In genomic region chr19:1066251-1066747, GRCh38 we compare ENCODE assay signal across 9 cellular contexts. TPM values are rescaled to one million over a fixed set of nuclear protein-coding genes. Genes with fewer than 3 reads are reported as not detected.
DNase-seq lines count a peak whose midpoint lies in the region; ATAC-seq and TF ChIP-seq lines count a peak whose summit lies in the region.
"Had no signal": no experiment of that assay in that cellular context is flagged by ENCODE, and none has a peak within 500 bp of the region (broad histone marks: within the 10 kb centered on the region; RNA-seq: fewer than 3 reads in every experiment).

No MANE protein-coding gene starts in this region.

- H3K4me1 Mint-ChIP-seq in activated CD8-positive, alpha-beta T cell treated with anti-CD3 and anti-CD28 coated beads for 36 hours (ENCODE audit: low read depth), result peaks cover 33% of the 10 kb centered on the region

- no peak for DNase-seq in HAP-1 (ENCODE audit: low spot score in 2 of 2)
- no peak for DNase-seq in activated CD8-positive, alpha-beta T cell treated with anti-CD3 and anti-CD28 coated beads for 36 hours
- no peak for DNase-seq in stimulated activated CD4-positive, alpha-beta T cell treated with anti-CD3 and anti-CD28 coated beads, Interleukin-4, amount 100 ng/mL, for 1 hour
- DNase-seq: NCI-H1694 had no signal

- WGBS in mesodermal cell (ENCODE audit: insufficient coverage in 2 of 2), 2 experiments, result 46 to 48% methylated on average over 16 of the region's 17 CpGs

- ATAC-seq in activated CD8-positive, alpha-beta T cell treated with anti-CD3 and anti-CD28 coated beads for 36 hours, result no peak
- ATAC-seq in GM21723 (IDR thresholded peaks at IDR 0.05; ENCODE audit: unreplicated experiment) (no peak), GM21737 (IDR thresholded peaks at IDR 0.05; ENCODE audit: unreplicated experiment) (no peak), HG02623 (IDR thresholded peaks at IDR 0.05; ENCODE audit: unreplicated experiment) (no peak)

- H3K36me3 ChIP-seq in HAP-1 (replicated peaks) (no peaks in the 10 kb centered on the region), mesodermal cell (ENCODE audit: control insufficient read depth, insufficient read depth, low read length) (no peaks in the 10 kb centered on the region)

- H3K9me3 Mint-ChIP-seq in activated CD8-positive, alpha-beta T cell treated with anti-CD3 and anti-CD28 coated beads for 36 hours, result peaks cover 1% of the 10 kb centered on the region

- intact Hi-C loops in activated CD8-positive, alpha-beta T cell treated with anti-CD3 and anti-CD28 coated beads for 36 hours (cut with micrococcal nuclease), result no loop called here

- H3K27ac ChIP-seq in C4-2B (peak overlapping the region; percentile 36; the same call in 1 of the 2 replicates), mesodermal cell (ENCODE audit: low read depth, low read length, severe bottlenecking) (peak overlapping the region; percentile 36)

- H3K27me3 Mint-ChIP-seq in activated CD8-positive, alpha-beta T cell treated with anti-CD3 and anti-CD28 coated beads for 36 hours, result no peaks in the 10 kb centered on the region

- peak overlapping the region; percentile 67 for H3K4me3 Mint-ChIP-seq in activated CD8-positive, alpha-beta T cell treated with anti-CD3 and anti-CD28 coated beads for 36 hours

- H3K4me1 ChIP-seq in HAP-1 (peaks cover 12% of the 10 kb centered on the region), mesodermal cell (ENCODE audit: control insufficient read depth, insufficient read depth, low read length, poor library complexity, severe bottlenecking) (peaks cover 16% of the 10 kb centered on the region)

- H3K9me3 ChIP-seq in HAP-1 (no peaks in the 10 kb centered on the region), mesodermal cell (ENCODE audit: control insufficient read depth, low read length) (no peaks in the 10 kb centered on the region)

- no peaks in the 10 kb centered on the region for H3K27me3 ChIP-seq in HAP-1 (ENCODE audit: low read depth)

- TF ChIP-seq CTCF in C4-2B (conservative IDR thresholded peaks at IDR 0.05), result no peak
- TF ChIP-seq CTCF in activated CD8-positive, alpha-beta T cell treated with anti-CD3 and anti-CD28 coated beads for 36 hours (IDR thresholded peaks at IDR 0.05), result no peak

- CTCF ChIA-PET in activated CD8-positive, alpha-beta T cell treated with anti-CD3 and anti-CD28 coated beads for 36 hours (lab: Charles Lee), result interaction anchor here (1.0 to 4.4 kb wide), 10 partner anchors 9 to 177 kb away, joined by 3 to 22 read pairs (median 8); partner anchors contain the start of genes ABCA7 and CNN2

- no peak overlapping the region for H3K27ac Mint-ChIP-seq in activated CD8-positive, alpha-beta T cell treated with anti-CD3 and anti-CD28 coated beads for 36 hours

- H3K4me3 ChIP-seq in HAP-1, result peak overlapping the region; percentile 41
- peak overlapping the region; percentile 34 for H3K4me3 ChIP-seq in mesodermal cell (ENCODE audit: extremely low read depth, insufficient read depth, low read length, poor library complexity, severe bottlenecking)

- H3K36me3 Mint-ChIP-seq in activated CD8-positive, alpha-beta T cell treated with anti-CD3 and anti-CD28 coated beads for 36 hours (ENCODE audit: low read depth), result peaks cover 23% of the 10 kb centered on the region

- in situ Hi-C loops in HAP-1 (cut with MboI; ENCODE audit: low sequenced_read_pairs), result no loop called here

- POLR2A ChIA-PET in activated CD8-positive, alpha-beta T cell treated with anti-CD3 and anti-CD28 coated beads for 36 hours (lab: Charles Lee), result interaction anchor here (0.7 to 4.7 kb wide), 16 partner anchors 8 to 46 kb away, joined by 3 to 29 read pairs (median 8); partner anchors contain the start of genes ABCA7, GPX4 and RNU6-2

RNA-seq across cellular contexts. Expression of gene ARHGAP45, which starts 0.7 kb away (rescaled TPM):
- total RNA-seq in activated CD8-positive, alpha-beta T cell treated with anti-CD3 and anti-CD28 coated beads for 36 hours, result 100 to 1,000 TPM; 136 to 150 TPM
- 5.1 TPM for polyA plus RNA-seq in mesodermal cell (2013, experiment 1 of 2)
- 3.8 TPM for polyA plus RNA-seq in mesodermal cell (2013, experiment 2 of 2)

RNA-seq across cellular contexts. Expression of gene ABCA7, which starts 26.4 kb away (rescaled TPM):
- 10 to 100 TPM; 14.0 to 14.6 TPM for total RNA-seq in activated CD8-positive, alpha-beta T cell treated with anti-CD3 and anti-CD28 coated beads for 36 hours
- polyA plus RNA-seq in mesodermal cell (2013, experiment 1 of 2), result 12.9 TPM
- polyA plus RNA-seq in mesodermal cell (2013, experiment 2 of 2), result 13.2 TPM

RNA-seq across cellular contexts. Expression of gene POLR2E, which starts 28.9 kb away (rescaled TPM):
- 100 to 1,000 TPM; 271 to 282 TPM for total RNA-seq in activated CD8-positive, alpha-beta T cell treated with anti-CD3 and anti-CD28 coated beads for 36 hours
- 223 TPM for polyA plus RNA-seq in mesodermal cell (2013, experiment 1 of 2)
- 199 TPM for polyA plus RNA-seq in mesodermal cell (2013, experiment 2 of 2)

RNA-seq across cellular contexts. Expression of gene GPX4, which starts 37.5 kb away (rescaled TPM):
- total RNA-seq in activated CD8-positive, alpha-beta T cell treated with anti-CD3 and anti-CD28 coated beads for 36 hours, result 100 to 1,000 TPM; 224 to 232 TPM
- 579 TPM for polyA plus RNA-seq in mesodermal cell (2013, experiment 1 of 2)
- polyA plus RNA-seq in mesodermal cell (2013, experiment 2 of 2), result 487 TPM

RNA-seq across cellular contexts. Expression of gene CNN2, which starts 39.9 kb away (rescaled TPM):
- 10 to 100 TPM; 97.4 to 98.3 TPM for total RNA-seq in activated CD8-positive, alpha-beta T cell treated with anti-CD3 and anti-CD28 coated beads for 36 hours
- polyA plus RNA-seq in mesodermal cell (2013, experiment 1 of 2), result 170 TPM
- 152 TPM for polyA plus RNA-seq in mesodermal cell (2013, experiment 2 of 2)
